Comparison of ENCODE assay signal across 24 cellular contexts in genomic region chr11:70476669-70477068, GRCh38.
DNase-seq lines count a peak whose midpoint lies in the region; FAIRE-seq and TF ChIP-seq lines count a peak whose summit lies in the region.
"Had no signal": no experiment of that assay in that cellular context is flagged by ENCODE, and none has a peak within 500 bp of the region (broad histone marks: within the 10 kb centered on the region; RNA-seq: fewer than 3 reads in every experiment).

No MANE protein-coding gene starts in this region.

- no peaks in the 10 kb centered on the region for H3K9me3 ChIP-seq in neural cell (ENCODE audit: low read length)
- H3K9me3 ChIP-seq: gastrocnemius medialis, SK-N-SH, testis had no signal

- no peaks in the 10 kb centered on the region for H3F3A ChIP-seq in neural cell (ENCODE audit: insufficient read depth, low read length, poor library complexity, severe bottlenecking)

- peak overlapping the region; percentile 68 for H3K27ac ChIP-seq in neural cell (ENCODE audit: low read length)
- H3K27ac ChIP-seq: gastrocnemius medialis, parathyroid adenoma, testis had no signal

- H3K4me2 ChIP-seq in neural cell (ENCODE audit: low read length): no peak overlapping the region
- H3K4me2 ChIP-seq: SK-N-SH had no signal

- H3K27me3 Mint-ChIP-seq in chondrocyte (ENCODE audit: low read depth): peaks cover 6% of the 10 kb centered on the region

- TF ChIP-seq CTCF in chondrocyte (IDR thresholded peaks at IDR 0.05) (no peak), neural cell (IDR thresholded peaks at IDR 0.05; ENCODE audit: poor library complexity, severe bottlenecking) (no peak)

- H3K9ac ChIP-seq in neural cell (ENCODE audit: low read length): peak overlapping the region; percentile 49
- H3K9ac ChIP-seq: parathyroid adenoma, SK-N-SH had no signal

- H3K27me3 ChIP-seq in neural cell (ENCODE audit: insufficient read depth, low read depth, low read length) (no peaks in the 10 kb centered on the region), H7 (ENCODE audit: control insufficient read depth, insufficient read depth, low read length) (no peaks in the 10 kb centered on the region)
- H3K27me3 ChIP-seq: gastrocnemius medialis, testis had no signal

- H3K79me2 ChIP-seq in neural cell (replicated peaks; ENCODE audit: insufficient read depth, low read length): no peaks in the 10 kb centered on the region
- H3K79me2 ChIP-seq: parathyroid adenoma had no signal

- no peak for TF ChIP-seq RAD21 in neural cell (conservative IDR thresholded peaks at IDR 0.05)

- DNase-seq in AG08395 (ENCODE audit: low spot score) (peak; percentile 14), HTR-8/SVneo (ENCODE audit: insufficient read length, low spot score) (no peak), chondrocyte (ENCODE audit: low spot score) (peak; percentile 54), H4 (ENCODE audit: low spot score) (no peak), H7 (no peak), SHP77 treated with DMSO at 0.1 percent for 48 hours (lab: John Stamatoyannopoulos, UW) (no peak)
- DNase-seq: activated naive CD4-positive, alpha-beta T cell; activated T-cell treated with anti-CD3 and anti-CD28 coated beads, Interleukin-2, amount 50 U/mL, for 48 hours; dermis blood vessel endothelial cell; DMS153; endodermal cell; gastrocnemius medialis; NCI-H1092; NCI-H446 treated with DMSO at 0.1 percent for 48 hours; SK-N-SH; stimulated activated CD4-positive, alpha-beta T cell treated with anti-CD3 and anti-CD28 coated beads, Interleukin-1b, Interleukin-23, amount 100 ng/mL, for 48 hours; testis had no signal

- TF ChIP-seq EP300 in neural cell (conservative IDR thresholded peaks at IDR 0.05; ENCODE audit: poor library complexity, severe bottlenecking): no peak

- no peak overlapping the region for H3K4me3 Mint-ChIP-seq in chondrocyte (ENCODE audit: unreplicated experiment)
- H3K4me3 Mint-ChIP-seq: CD8-positive, alpha-beta memory T cell; endodermal cell; IgD-negative memory B cell; nephron; stimulated activated naive CD8-positive, alpha-beta T cell treated with anti-CD3 and anti-CD28 coated beads, Interleukin-15, Interleukin-2, amounts not matched to agents 100 ng/mL and 50 ng/mL, for 24 hours had no signal

- H3K9me2 ChIP-seq in neural cell (ENCODE audit: insufficient read depth, low read length): no peaks in the 10 kb centered on the region
- H3K9me2 ChIP-seq: SK-N-SH had no signal

- H3K36me3 ChIP-seq in neural cell (ENCODE audit: insufficient read depth, low read length) (no peaks in the 10 kb centered on the region), H7 (replicated peaks; ENCODE audit: control insufficient read depth, insufficient read depth, low read length) (peaks cover 2% of the 10 kb centered on the region)
- H3K36me3 ChIP-seq: gastrocnemius medialis had no signal

- FAIRE-seq in HTR-8/SVneo (lab: Jason Lieb, UNC): peak; percentile 83
- FAIRE-seq: GM12891 had no signal

- no peaks in the 10 kb centered on the region for H3K4me1 Mint-ChIP-seq in chondrocyte (ENCODE audit: low read depth)
- H3K4me1 Mint-ChIP-seq: CD8-positive, alpha-beta memory T cell; endodermal cell; IgD-negative memory B cell had no signal

- no peaks in the 10 kb centered on the region for H3K9me3 Mint-ChIP-seq in chondrocyte (ENCODE audit: low read depth)
- H3K9me3 Mint-ChIP-seq: CD8-positive, alpha-beta memory T cell; endodermal cell; IgD-negative memory B cell; nephron; stimulated activated naive CD8-positive, alpha-beta T cell treated with anti-CD3 and anti-CD28 coated beads, Interleukin-15, Interleukin-2, amounts not matched to agents 100 ng/mL and 50 ng/mL, for 24 hours had no signal

- peak overlapping the region; percentile 49 for H3K4me3 ChIP-seq in neural cell (ENCODE audit: low read length)
- H3K4me3 ChIP-seq in H7 (ENCODE audit: insufficient read depth, low read depth, low read length): no peak overlapping the region
- H3K4me3 ChIP-seq: gastrocnemius medialis, testis had no signal

- no peaks in the 10 kb centered on the region for H4K20me1 ChIP-seq in neural cell (ENCODE audit: insufficient read depth)

- H3K27ac Mint-ChIP-seq in chondrocyte (ENCODE audit: unreplicated experiment): no peak overlapping the region
- H3K27ac Mint-ChIP-seq: CD8-positive, alpha-beta memory T cell; endodermal cell; IgD-negative memory B cell; nephron; stimulated activated naive CD8-positive, alpha-beta T cell treated with anti-CD3 and anti-CD28 coated beads, Interleukin-15, Interleukin-2, amounts not matched to agents 100 ng/mL and 50 ng/mL, for 24 hours had no signal

- no peaks in the 10 kb centered on the region for H3K36me3 Mint-ChIP-seq in chondrocyte (ENCODE audit: low read depth)
- H3K36me3 Mint-ChIP-seq: CD8-positive, alpha-beta memory T cell; IgD-negative memory B cell had no signal

- H2AFZ ChIP-seq in neural cell (ENCODE audit: low read depth, low read length): no peak overlapping the region
- H2AFZ ChIP-seq: parathyroid adenoma had no signal

TF ChIP-seq in neural cell, 6 proteins besides CTCF, POLR2A, EP300 and RAD21:
- TF ChIP-seq TAF1 (IDR thresholded peaks at IDR 0.05; ENCODE audit: low read depth): no peak
- no peak for TF ChIP-seq REST (IDR thresholded peaks at IDR 0.05; ENCODE audit: borderline replicate concordance)
- no peak for TF ChIP-seq EZH2 (IDR thresholded peaks at IDR 0.05; ENCODE audit: borderline replicate concordance, insufficient read depth, low read length, poor library complexity, severe bottlenecking)
- TF ChIP-seq POLR2AphosphoS5 (IDR thresholded peaks at IDR 0.05): no peak
- TF ChIP-seq SMC3 (conservative IDR thresholded peaks at IDR 0.05; ENCODE audit: poor library complexity): no peak
- TF ChIP-seq MXI1 (conservative IDR thresholded peaks at IDR 0.05; ENCODE audit: poor library complexity, severe bottlenecking): no peak

Comparison
In these comparisons a context has a peak if more than half of its experiments do, and no peak if none do; other contexts are left out.
1. DNase-seq: peak in AG08395 (single experiment) and chondrocyte (single experiment); none in HTR-8/SVneo (single experiment), H4 (single experiment), H7 (single experiment) and SHP77 treated with DMSO at 0.1 percent for 48 hours (single experiment).